Comparison of ENCODE assay signal across 1 cellular context in genomic region chr14:29741909-29742401, GRCh38.
TF ChIP-seq lines count a peak whose summit lies in the region.

No MANE protein-coding gene starts in this region.

TF ChIP-seq in WTC11, 78 proteins besides CTCF, POLR2A, EP300 and RAD21 (continued from another document):
- TF ChIP-seq E2F4 (CRISPR knock-in tag; IDR thresholded peaks at IDR 0.05; ENCODE audit: borderline replicate concordance, low read depth) (no peak), MYBL2 (CRISPR knock-in tag; IDR thresholded peaks at IDR 0.05) (no peak), ZNF423 (CRISPR knock-in tag; IDR thresholded peaks at IDR 0.05) (no peak), GTF2I (CRISPR knock-in tag; conservative IDR thresholded peaks at IDR 0.05) (no peak)
